In genomic region chr4:127965062-127965802, GRCh38 we compare ENCODE assay signal across 1 cellular context.
TF ChIP-seq lines count a peak whose summit lies in the region.

TSS of gene ABHD18 (plus strand) at chr4:127965406. CDS start at chr4:127982956, 17,550 bp downstream.
TSS of gene MFSD8 (minus strand) at chr4:127965173. CDS start at chr4:127965133, 40 bp downstream.

TF ChIP-seq in HepG2, 621 proteins besides CTCF, POLR2A, EP300 and RAD21 (continued from another document and continues in another):
- TF ChIP-seq HMGXB3 (CRISPR knock-in tag; IDR thresholded peaks at IDR 0.05; ENCODE audit: borderline replicate concordance) (no peak; the same call in 1 of the 2 replicates), ZNF567 (CRISPR knock-in tag; IDR thresholded peaks at IDR 0.05; ENCODE audit: borderline replicate concordance) (no peak; the same call in 1 of the 2 replicates), ZNF841 (CRISPR knock-in tag; IDR thresholded peaks at IDR 0.05; ENCODE audit: borderline replicate concordance) (no peak), ATF7-NPFF (CRISPR knock-in tag; IDR thresholded peaks at IDR 0.05; ENCODE audit: low read depth) (peak; percentile 77; the same call in 1 of the 2 replicates), SKIL (CRISPR knock-in tag; IDR thresholded peaks at IDR 0.05; ENCODE audit: borderline replicate concordance) (peak; percentile 48; the same call in 1 of the 2 replicates), PTBP1 (IDR thresholded peaks at IDR 0.05; ENCODE audit: low read depth, low read length, poor library complexity, severe bottlenecking) (no peak), YEATS2 (CRISPR knock-in tag; IDR thresholded peaks at IDR 0.05; ENCODE audit: borderline replicate concordance) (peak; percentile 77; the same call in 1 of the 2 replicates), ZNF503 (CRISPR knock-in tag; IDR thresholded peaks at IDR 0.05) (no peak), ZNF224 (CRISPR knock-in tag; IDR thresholded peaks at IDR 0.05) (peak; percentile 40; the same call in 1 of the 2 replicates), ZNF891 (CRISPR knock-in tag; IDR thresholded peaks at IDR 0.05) (peak; percentile 79), ZNF788 (CRISPR knock-in tag; IDR thresholded peaks at IDR 0.05; ENCODE audit: borderline replicate concordance) (peak; percentile 75; the same call in 1 of the 2 replicates), ZNF646 (CRISPR knock-in tag; IDR thresholded peaks at IDR 0.05) (peak; percentile 23; the same call in 1 of the 2 replicates), MEF2D (CRISPR knock-in tag; IDR thresholded peaks at IDR 0.05) (peak; percentile 13; the same call in 1 of the 2 replicates), ZNF354B (CRISPR knock-in tag; IDR thresholded peaks at IDR 0.05) (no peak), ZBTB7A (CRISPR knock-in tag; IDR thresholded peaks at IDR 0.05) (0 out of 2 replicates have a peak, but pooled peaks have one; percentile 15), BRF2 (CRISPR knock-in tag; IDR thresholded peaks at IDR 0.05) (peak; percentile 77; the same call in 1 of the 2 replicates), ZNF281 (CRISPR knock-in tag; IDR thresholded peaks at IDR 0.05; ENCODE audit: borderline replicate concordance) (peak; percentile 45; the same call in 1 of the 2 replicates), ZNF883 (CRISPR knock-in tag; IDR thresholded peaks at IDR 0.05; ENCODE audit: not compliant biosample characterization) (peak; percentile 76), ASH2L (IDR thresholded peaks at IDR 0.05; ENCODE audit: insufficient read length, low read depth, low read length) (peak; percentile 87), GATAD2A (CRISPR knock-in tag; IDR thresholded peaks at IDR 0.05) (peak; percentile 44; the same call in 1 of the 2 replicates), NFE2L2 (IDR thresholded peaks at IDR 0.05; ENCODE audit: low read length) (no peak), PRDM15 (CRISPR knock-in tag; IDR thresholded peaks at IDR 0.05) (no peak)
